23 cellular contexts compared by ENCODE assay signal in the genomic region with DNA sequence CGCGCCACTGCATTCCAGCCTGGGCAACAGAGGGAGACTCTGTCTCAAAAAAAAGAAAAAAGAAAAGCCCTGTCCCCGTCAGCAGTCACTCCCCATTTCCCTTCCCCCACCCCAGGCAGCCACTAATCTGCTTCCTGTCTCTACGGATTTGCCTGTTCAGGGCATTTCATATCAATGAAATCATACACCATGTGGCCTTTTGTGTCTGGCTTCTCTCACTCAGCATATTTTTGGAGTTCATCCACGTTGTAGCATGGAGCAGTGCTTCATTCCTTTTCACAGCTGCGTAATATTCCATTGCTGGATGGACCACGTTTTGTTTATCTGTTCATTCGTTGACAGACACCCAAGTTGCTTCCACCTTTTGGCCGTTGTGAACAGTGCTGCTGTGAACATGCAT. TPM values are rescaled to one million over a fixed set of nuclear protein-coding genes. Genes with fewer than 3 reads are reported as not detected.
DNase-seq lines count a peak whose midpoint lies in the region; ATAC-seq and TF ChIP-seq lines count a peak whose summit lies in the region.
"Had no signal": no experiment of that assay in that cellular context is flagged by ENCODE, and none has a peak within 500 bp of the region (broad histone marks: within the 10 kb centered on the region; RNA-seq: fewer than 3 reads in every experiment).

No MANE protein-coding gene starts in this region.

- H3K9me3 Mint-ChIP-seq in activated CD4-positive, alpha-beta T cell treated with anti-CD3 and anti-CD28 coated beads, Interleukin-2, amount 10 ng/mL, durations not matched to agents 24 days and 14 days: no peaks in the 10 kb centered on the region
- H3K9me3 Mint-ChIP-seq in mesothelial cell of epicardium: no peaks in the 10 kb centered on the region
- H3K9me3 Mint-ChIP-seq: stimulated activated naive CD8-positive, alpha-beta T cell treated with anti-CD3 and anti-CD28 coated beads, Interleukin-15, Interleukin-2, amounts not matched to agents 100 ng/mL and 50 ng/mL, for 24 hours had no signal

- TF ChIP-seq CTCF in cardiac fibroblast (IDR thresholded peaks at IDR 0.05; ENCODE audit: low read depth, low read length): no peak
- TF ChIP-seq CTCF in foreskin keratinocyte (conservative IDR thresholded peaks at IDR 0.05): no peak
- TF ChIP-seq CTCF in mesothelial cell of epicardium (IDR thresholded peaks at IDR 0.05; ENCODE audit: unreplicated experiment): no peak

- H3K4me3 Mint-ChIP-seq in activated CD4-positive, alpha-beta T cell treated with anti-CD3 and anti-CD28 coated beads, Interleukin-2, amount 10 ng/mL, durations not matched to agents 24 days and 14 days: no peak overlapping the region
- no peak overlapping the region for H3K4me3 Mint-ChIP-seq in mesothelial cell of epicardium
- H3K4me3 Mint-ChIP-seq: CD4-positive, CD25-positive, alpha-beta regulatory T cell; immature natural killer cell; naive thymus-derived CD4-positive, alpha-beta T cell; stimulated activated naive CD8-positive, alpha-beta T cell treated with anti-CD3 and anti-CD28 coated beads, Interleukin-15, Interleukin-2, amounts not matched to agents 100 ng/mL and 50 ng/mL, for 24 hours had no signal

- intact Hi-C loops in activated CD4-positive, alpha-beta T cell treated with anti-CD3 and anti-CD28 coated beads, Interleukin-2, amount 10 ng/mL, durations not matched to agents 24 days and 14 days (cut with micrococcal nuclease): no loop called here

- H3K27me3 ChIP-seq in foreskin keratinocyte: peaks cover 51% of the 10 kb centered on the region
- H3K27me3 ChIP-seq: body of pancreas had no signal

- peak; percentile 29 for ATAC-seq in left lobe of liver
- ATAC-seq in foreskin keratinocyte: no peak
- ATAC-seq: body of pancreas; naive thymus-derived CD4-positive, alpha-beta T cell had no signal

- no peaks in the 10 kb centered on the region for H3K4me1 ChIP-seq in foreskin keratinocyte

- H3K4me3 ChIP-seq in cardiac fibroblast (replicated peaks in 1 of 2; ENCODE audit: low read depth in 2 of 2, low read length in 2 of 2): no peak overlapping the region
- H3K4me3 ChIP-seq: body of pancreas, skin epidermis had no signal

- H3K27me3 Mint-ChIP-seq in activated CD4-positive, alpha-beta T cell treated with anti-CD3 and anti-CD28 coated beads, Interleukin-2, amount 10 ng/mL, durations not matched to agents 24 days and 14 days: peaks cover 39% of the 10 kb centered on the region
- peaks cover 24% of the 10 kb centered on the region for H3K27me3 Mint-ChIP-seq in mesothelial cell of epicardium (ENCODE audit: low read depth)

- H3K27ac Mint-ChIP-seq in activated CD4-positive, alpha-beta T cell treated with anti-CD3 and anti-CD28 coated beads, Interleukin-2, amount 10 ng/mL, durations not matched to agents 24 days and 14 days: no peak overlapping the region
- no peak overlapping the region for H3K27ac Mint-ChIP-seq in mesothelial cell of epicardium
- H3K27ac Mint-ChIP-seq: CD4-positive, CD25-positive, alpha-beta regulatory T cell; immature natural killer cell; stimulated activated naive CD8-positive, alpha-beta T cell treated with anti-CD3 and anti-CD28 coated beads, Interleukin-15, Interleukin-2, amounts not matched to agents 100 ng/mL and 50 ng/mL, for 24 hours had no signal

- peaks cover 14% of the 10 kb centered on the region for H3K4me1 Mint-ChIP-seq in activated CD4-positive, alpha-beta T cell treated with anti-CD3 and anti-CD28 coated beads, Interleukin-2, amount 10 ng/mL, durations not matched to agents 24 days and 14 days
- peaks cover 17% of the 10 kb centered on the region for H3K4me1 Mint-ChIP-seq in mesothelial cell of epicardium

- no peaks in the 10 kb centered on the region for H3K36me3 Mint-ChIP-seq in activated CD4-positive, alpha-beta T cell treated with anti-CD3 and anti-CD28 coated beads, Interleukin-2, amount 10 ng/mL, durations not matched to agents 24 days and 14 days (ENCODE audit: low read depth)
- no peaks in the 10 kb centered on the region for H3K36me3 Mint-ChIP-seq in mesothelial cell of epicardium
- H3K36me3 Mint-ChIP-seq: CD4-positive, CD25-positive, alpha-beta regulatory T cell; immature natural killer cell; naive thymus-derived CD4-positive, alpha-beta T cell had no signal

- H3K27ac ChIP-seq in foreskin keratinocyte: no peak overlapping the region
- H3K27ac ChIP-seq: body of pancreas, skin epidermis, VCaP had no signal

- peak; percentile 63 for DNase-seq in activated CD4-positive, alpha-beta T cell treated with anti-CD3 and anti-CD28 coated beads, Interleukin-2, amount 10 ng/mL, durations not matched to agents 24 days and 14 days
- DNase-seq in activated CD4-positive, alpha-beta T cell treated with anti-CD3 and anti-CD28 coated beads, Interleukin-2, amount 50 U/mL, for 4 hours: no peak
- DNase-seq in ELR (ENCODE audit: low read depth) (peak; percentile 19), cardiac fibroblast (ENCODE audit: low read depth in 2 of 2) (peak; percentile 42 to 43), left lobe of liver (ENCODE audit: low spot score) (no peak), foreskin keratinocyte (no peak), mesothelial cell of epicardium (ENCODE audit: low spot score in 2 of 2, unreplicated experiment in 2 of 2) (no peak)
- no peak for DNase-seq in stimulated activated CD4-positive, alpha-beta T cell treated with anti-CD3 and anti-CD28 coated beads, Interleukin-4, amount 100 ng/mL, for 4 hours
- DNase-seq: 8988T; activated CD4-positive, alpha-beta T cell treated with anti-CD3 and anti-CD28 coated beads, Interleukin-2, amount 50 U/mL, for 1 hour; body of pancreas; effector CD4-positive, alpha-beta T cell; hypothalamus; immature natural killer cell; NCI-H1092; NCI-H1694 treated with DMSO at 0.1 percent for 48 hours; NCI-H2171; NCI-H510A had no signal

RNA-seq across cellular contexts. Expression of gene KLF2, which starts 36.1 kb away (rescaled TPM):
- 2.2 and 3.7 TPM in 2 replicates for total RNA-seq in activated CD4-positive, alpha-beta T cell treated with anti-CD3 and anti-CD28 coated beads, Interleukin-2, amount 10 ng/mL, durations not matched to agents 24 days and 14 days
- total RNA-seq in left lobe of liver (8.5 TPM), foreskin keratinocyte (0.32 and 0.65 TPM in 2 replicates), mesothelial cell of epicardium (10.9 to 12.8 TPM (median 12.3 TPM) in 3 replicates)
- polyA plus RNA-seq in foreskin keratinocyte: 0.22 and 0.32 TPM in 2 replicates

Comparison
In these comparisons a context has a peak if more than half of its experiments do, and no peak if none do; other contexts are left out.
1. DNase-seq: peak in activated CD4-positive, alpha-beta T cell treated with anti-CD3 and anti-CD28 coated beads, Interleukin-2, amount 10 ng/mL, durations not matched to agents 24 days and 14 days (single experiment), ELR (single experiment) and cardiac fibroblast (2 of 2); none in activated CD4-positive, alpha-beta T cell treated with anti-CD3 and anti-CD28 coated beads, Interleukin-2, amount 50 U/mL, for 4 hours (0 of 2), left lobe of liver (single experiment), foreskin keratinocyte (0 of 2), stimulated activated CD4-positive, alpha-beta T cell treated with anti-CD3 and anti-CD28 coated beads, Interleukin-4, amount 100 ng/mL, for 4 hours (0 of 2) and mesothelial cell of epicardium (0 of 2).